16 cellular contexts compared by ENCODE assay signal in genomic region chr2:187051350-187051749, GRCh38.
DNase-seq lines count a peak whose midpoint lies in the region; ATAC-seq lines count a peak whose summit lies in the region.
"Had no signal": no experiment of that assay in that cellular context is flagged by ENCODE, and none has a peak within 500 bp of the region (broad histone marks: within the 10 kb centered on the region; RNA-seq: fewer than 3 reads in every experiment).

No MANE protein-coding gene starts in this region.

- ATAC-seq in GM18511 (IDR thresholded peaks at IDR 0.05; ENCODE audit: unreplicated experiment) (peak; percentile 96), GM21367 (IDR thresholded peaks at IDR 0.05; ENCODE audit: unreplicated experiment) (peak; percentile 82), HG02884 (IDR thresholded peaks at IDR 0.05; ENCODE audit: unreplicated experiment) (peak; percentile 80), HG03457 (IDR thresholded peaks at IDR 0.05; ENCODE audit: unreplicated experiment) (peak; percentile 94)
- ATAC-seq: activated T-cell treated with anti-CD3 and anti-CD28 coated beads, Interleukin-2, amount 50 U/mL, for 4 hours; left lobe of liver; WTC11 had no signal

- no peak overlapping the region for H3K27ac Mint-ChIP-seq in activated T-helper 2 cell treated with anti-CD3 and anti-CD28 coated beads, Interferon-gamma antibody, Interleukin-2, Interleukin-4, amounts not matched to agents 10 μg/mL and 5 μg/mL and 100 μg/mL, durations not matched to agents 14 hours and 24 hours and 36 hours
- H3K27ac Mint-ChIP-seq: WTC11 had no signal

- H3K36me3 Mint-ChIP-seq in activated T-helper 2 cell treated with anti-CD3 and anti-CD28 coated beads, Interferon-gamma antibody, Interleukin-2, Interleukin-4, amounts not matched to agents 10 μg/mL and 5 μg/mL and 100 μg/mL, durations not matched to agents 14 hours and 24 hours and 36 hours (ENCODE audit: low read depth), result no peaks in the 10 kb centered on the region
- H3K36me3 Mint-ChIP-seq: WTC11 had no signal

- DNase-seq in NCI-H1436 (lab: John Stamatoyannopoulos, UW) (no peak), islet precursor cell (no peak), AML-193 (lab: John Stamatoyannopoulos, UW) (no peak)
- no peak for DNase-seq in activated T-helper 2 cell treated with anti-CD3 and anti-CD28 coated beads, Interferon-gamma antibody, Interleukin-2, Interleukin-4, amounts not matched to agents 10 μg/mL and 5 μg/mL and 100 μg/mL, durations not matched to agents 14 hours and 24 hours and 36 hours (ENCODE audit: low spot score)
- DNase-seq: activated T-cell treated with anti-CD3 and anti-CD28 coated beads, Interleukin-2, amount 50 U/mL, for 4 hours; DND-41; effector CD8-positive, alpha-beta T cell; NCI-H1105 treated with DMSO at 0.1 percent for 48 hours; NCI-H748 treated with DMSO at 0.1 percent for 48 hours; uterus had no signal

- peaks cover 10% of the 10 kb centered on the region for H3K4me1 Mint-ChIP-seq in activated T-helper 2 cell treated with anti-CD3 and anti-CD28 coated beads, Interferon-gamma antibody, Interleukin-2, Interleukin-4, amounts not matched to agents 10 μg/mL and 5 μg/mL and 100 μg/mL, durations not matched to agents 14 hours and 24 hours and 36 hours (ENCODE audit: low read depth)
- H3K4me1 Mint-ChIP-seq: WTC11 had no signal

- H3K27me3 Mint-ChIP-seq in activated T-helper 2 cell treated with anti-CD3 and anti-CD28 coated beads, Interferon-gamma antibody, Interleukin-2, Interleukin-4, amounts not matched to agents 10 μg/mL and 5 μg/mL and 100 μg/mL, durations not matched to agents 14 hours and 24 hours and 36 hours (ENCODE audit: low read depth), result no peaks in the 10 kb centered on the region

- intact Hi-C loops in activated T-helper 2 cell treated with anti-CD3 and anti-CD28 coated beads, Interferon-gamma antibody, Interleukin-2, Interleukin-4, amounts not matched to agents 10 μg/mL and 5 μg/mL and 100 μg/mL, durations not matched to agents 14 hours and 24 hours and 36 hours (cut with micrococcal nuclease), result no loop called here

- H3K4me3 Mint-ChIP-seq in activated T-helper 2 cell treated with anti-CD3 and anti-CD28 coated beads, Interferon-gamma antibody, Interleukin-2, Interleukin-4, amounts not matched to agents 10 μg/mL and 5 μg/mL and 100 μg/mL, durations not matched to agents 14 hours and 24 hours and 36 hours (ENCODE audit: low read depth), result no peak overlapping the region
- H3K4me3 Mint-ChIP-seq: activated T-cell treated with anti-CD3 and anti-CD28 coated beads, Interleukin-2, amount 50 U/mL, for 4 hours; WTC11 had no signal

- peaks cover 3% of the 10 kb centered on the region for H3K9me3 Mint-ChIP-seq in activated T-helper 2 cell treated with anti-CD3 and anti-CD28 coated beads, Interferon-gamma antibody, Interleukin-2, Interleukin-4, amounts not matched to agents 10 μg/mL and 5 μg/mL and 100 μg/mL, durations not matched to agents 14 hours and 24 hours and 36 hours
- H3K9me3 Mint-ChIP-seq: activated T-cell treated with anti-CD3 and anti-CD28 coated beads, Interleukin-2, amount 50 U/mL, for 4 hours had no signal
